Comparison of ENCODE assay signal across 8 cellular contexts in the genomic region with DNA sequence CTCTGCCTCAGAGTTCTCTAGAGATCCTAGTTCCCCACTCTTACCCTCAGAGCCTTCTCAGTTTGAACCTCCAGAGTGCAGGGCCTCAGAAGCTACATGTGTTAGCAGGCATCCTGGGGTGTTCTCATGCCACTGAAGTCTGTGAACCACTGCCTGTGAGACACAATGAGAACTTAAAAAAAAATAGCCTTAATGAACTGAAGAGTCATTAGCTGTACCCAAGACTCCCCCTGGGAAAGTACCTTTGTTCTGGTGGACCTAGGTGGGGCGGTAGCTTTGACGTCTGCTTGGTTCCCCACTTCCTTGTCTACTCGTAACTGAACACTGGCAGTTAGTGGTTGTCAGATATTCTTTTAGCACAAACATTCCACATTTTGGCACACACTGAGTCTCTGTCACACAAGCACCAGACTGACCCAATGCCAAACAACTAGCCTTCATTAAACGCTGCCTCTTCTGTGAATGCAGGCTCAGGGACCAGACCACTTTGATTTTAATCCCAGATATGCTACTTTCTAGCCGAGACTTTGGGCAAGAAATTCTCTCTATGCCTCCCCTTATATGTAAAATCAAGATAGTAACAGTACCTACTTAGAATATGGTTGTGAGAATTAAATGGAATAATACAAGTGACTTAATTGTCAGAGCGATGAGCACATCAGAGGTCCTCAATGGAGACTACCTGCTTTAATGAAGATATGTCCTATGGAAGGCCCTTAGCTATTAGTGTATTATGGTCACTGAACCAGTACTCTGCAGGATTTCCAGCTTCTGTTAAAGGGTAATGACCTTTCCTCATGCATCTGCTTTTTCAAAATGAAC.
A peak's percentile ranks its signal among the peaks of the same experiment; 100 is the strongest.
DNase-seq lines count a peak whose midpoint lies in the region; ATAC-seq, FAIRE-seq and TF ChIP-seq lines count a peak whose summit lies in the region.

No MANE protein-coding gene starts in this region.

- TF ChIP-seq CTCF in D721Med (IDR thresholded peaks at IDR 0.05; ENCODE audit: insufficient read depth, missing control alignments) (no peak), dorsolateral prefrontal cortex (IDR thresholded peaks at IDR 0.05 in 54 of 56, conservative IDR thresholded peaks at IDR 0.05 in 2 of 56; ENCODE audit: low read depth in 1 of 56, partially characterized antibody in 56 of 56) (no peak)

- H3K4me3 Mint-ChIP-seq in CD8-positive, alpha-beta memory T cell: peak overlapping the region in 4 of 7 donors; percentile 9 to 75 (median 43)
- H3K4me3 Mint-ChIP-seq in dendritic cell treated with granulocyte-macrophage colony-stimulating factor and Interleukin-4, amounts not matched to agents 40 ng/mL and 50 ng/mL, for 4 days: no peak overlapping the region

- intact Hi-C loops in dendritic cell treated with granulocyte-macrophage colony-stimulating factor and Interleukin-4, amounts not matched to agents 40 ng/mL and 50 ng/mL, for 4 days (cut with micrococcal nuclease): loop anchor here (5.0 kb wide), 1 partner anchor 40 kb away; no protein-coding TSS in a partner anchor
- intact Hi-C loops in dorsolateral prefrontal cortex (cut with DNase I): no loop called here

- H3K27ac Mint-ChIP-seq in CD8-positive, alpha-beta memory T cell: peak overlapping the region; percentile 80 to 99 (median 90)
- H3K27ac Mint-ChIP-seq in dendritic cell treated with granulocyte-macrophage colony-stimulating factor and Interleukin-4, amounts not matched to agents 40 ng/mL and 50 ng/mL, for 4 days: peak overlapping the region; percentile 80

- FAIRE-seq in D721Med (lab: Jason Lieb, UNC): no peak

- peaks cover 0 to 2% (median 0%) of the 10 kb centered on the region in 3 donors for H3K36me3 Mint-ChIP-seq in CD8-positive, alpha-beta memory T cell
- peaks cover 35% of the 10 kb centered on the region for H3K36me3 Mint-ChIP-seq in dendritic cell treated with granulocyte-macrophage colony-stimulating factor and Interleukin-4, amounts not matched to agents 40 ng/mL and 50 ng/mL, for 4 days (ENCODE audit: low read depth)

- CTCF ChIA-PET in CD8-positive, alpha-beta memory T cell (lab: Charles Lee): interaction anchor here (1.2 to 4.5 kb wide), 3 partner anchors 9 to 138 kb away, joined by 5 to 29 read pairs (median 11); partner anchors contain the start of gene TCTN3

- no peaks in the 10 kb centered on the region for H3K9me3 ChIP-seq in CD8-positive, alpha-beta memory T cell (ENCODE audit: low read length)

- ATAC-seq in GM19395 (IDR thresholded peaks at IDR 0.05; ENCODE audit: unreplicated experiment): peak; percentile 84
- peak; percentile 88 for ATAC-seq in HG03378 (IDR thresholded peaks at IDR 0.05; ENCODE audit: unreplicated experiment)

- H3K27me3 ChIP-seq in CD8-positive, alpha-beta memory T cell (ENCODE audit: insufficient read depth, low read length, poor library complexity, severe bottlenecking): no peaks in the 10 kb centered on the region
- no peaks in the 10 kb centered on the region for H3K27me3 ChIP-seq in dorsolateral prefrontal cortex

- H3K36me3 ChIP-seq in CD8-positive, alpha-beta memory T cell (ENCODE audit: insufficient read depth, low read length): no peaks in the 10 kb centered on the region

- peaks cover 31 to 50% (median 32%) of the 10 kb centered on the region in 3 donors for H3K4me1 Mint-ChIP-seq in CD8-positive, alpha-beta memory T cell
- H3K4me1 Mint-ChIP-seq in dendritic cell treated with granulocyte-macrophage colony-stimulating factor and Interleukin-4, amounts not matched to agents 40 ng/mL and 50 ng/mL, for 4 days (ENCODE audit: low read depth): peaks cover 50% of the 10 kb centered on the region

- peak overlapping the region; percentile 43 for H3K27ac ChIP-seq in CD8-positive, alpha-beta memory T cell (ENCODE audit: low read depth, low read length)
- peak overlapping the region in 5 of 59 donors; percentile 1 to 54 (median 18) for H3K27ac ChIP-seq in dorsolateral prefrontal cortex

- H3K27me3 Mint-ChIP-seq in CD8-positive, alpha-beta memory T cell: no peaks in the 10 kb centered on the region
- no peaks in the 10 kb centered on the region for H3K27me3 Mint-ChIP-seq in dendritic cell treated with granulocyte-macrophage colony-stimulating factor and Interleukin-4, amounts not matched to agents 40 ng/mL and 50 ng/mL, for 4 days

- no peak overlapping the region for H3K4me3 ChIP-seq in CD8-positive, alpha-beta memory T cell (ENCODE audit: low read length)
- no peak overlapping the region for H3K4me3 ChIP-seq in dorsolateral prefrontal cortex

- no peaks in the 10 kb centered on the region for H3K9me3 Mint-ChIP-seq in CD8-positive, alpha-beta memory T cell
- no peaks in the 10 kb centered on the region for H3K9me3 Mint-ChIP-seq in dendritic cell treated with granulocyte-macrophage colony-stimulating factor and Interleukin-4, amounts not matched to agents 40 ng/mL and 50 ng/mL, for 4 days

- peak; percentile 1 to 84 (median 31) for DNase-seq in CD8-positive, alpha-beta memory T cell
- DNase-seq in COLO668 (lab: John Stamatoyannopoulos, UW; ENCODE audit: unreplicated experiment): no peak
- no peak for DNase-seq in dedifferentiated amniotic fluid mesenchymal stem cell (ENCODE audit: extremely low spot score)
- DNase-seq in D721Med (ENCODE audit: insufficient read length, low spot score): no peak
- no peak for DNase-seq in dorsolateral prefrontal cortex

- POLR2A ChIA-PET in CD8-positive, alpha-beta memory T cell (lab: Charles Lee): interaction anchor here (1.5 kb wide), 1 partner anchor 9 kb away, joined by 4 read pairs; no protein-coding TSS in a partner anchor

- H3K4me1 ChIP-seq in CD8-positive, alpha-beta memory T cell (ENCODE audit: insufficient read depth, low read length): peaks cover 12% of the 10 kb centered on the region

Comparison
In these comparisons a context has a peak if more than half of its experiments do, and no peak if none do; other contexts are left out.
1. DNase-seq: peak in CD8-positive, alpha-beta memory T cell (5 of 5); none in COLO668 (single experiment), dedifferentiated amniotic fluid mesenchymal stem cell (single experiment), D721Med (single experiment) and dorsolateral prefrontal cortex (0 of 10).